ENCODE assay signal across 8 cellular contexts in the genomic region with DNA sequence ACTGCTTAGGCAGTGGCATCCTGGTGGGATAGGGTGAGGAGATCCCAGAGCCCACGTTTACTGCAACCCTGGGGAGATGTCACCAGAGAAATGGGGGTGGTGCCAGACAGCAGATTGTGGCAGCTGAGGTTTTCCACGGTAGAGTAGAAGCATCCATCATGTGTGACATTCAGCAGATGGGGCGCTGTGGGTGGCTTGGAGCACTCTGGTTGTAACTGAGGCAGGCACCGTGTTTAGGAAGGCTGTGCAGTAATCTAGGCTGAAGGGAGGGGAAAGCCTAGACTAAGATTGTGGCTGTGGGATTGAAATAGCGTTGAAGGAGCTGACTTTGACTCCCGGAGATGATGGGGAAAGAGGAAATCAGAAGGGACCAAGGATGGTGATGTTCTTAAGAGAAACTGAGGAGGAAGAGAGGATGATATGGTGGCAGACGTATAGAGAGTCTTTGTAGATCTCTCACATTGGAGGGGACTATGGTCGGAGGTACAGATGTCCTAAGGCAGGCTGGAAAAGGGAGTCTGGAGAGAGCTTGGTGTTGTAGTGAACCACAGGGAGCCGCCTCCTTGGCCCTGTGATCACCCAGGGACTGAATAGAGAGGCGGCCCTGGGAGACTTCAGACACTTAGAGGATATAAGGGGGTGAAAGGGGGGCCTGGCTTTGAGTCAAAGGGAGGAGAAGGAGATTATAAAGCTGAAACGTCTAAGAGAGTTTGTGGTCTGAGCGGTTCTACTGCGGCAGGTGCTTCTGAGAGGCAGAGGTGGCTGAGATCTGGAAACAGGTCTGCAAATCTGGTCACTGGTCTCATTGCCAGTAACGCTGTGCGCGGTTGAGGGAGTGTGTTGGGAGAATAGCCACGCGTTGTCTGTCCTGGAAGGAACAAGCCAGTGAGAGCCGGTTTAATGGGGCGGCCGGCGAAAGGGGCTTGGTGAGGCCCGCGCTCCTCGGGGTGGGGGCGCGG. TPM values are rescaled to one million over a fixed set of nuclear protein-coding genes. Genes with fewer than 3 reads are reported as not detected.
DNase-seq lines count a peak whose midpoint lies in the region; ATAC-seq, FAIRE-seq and TF ChIP-seq lines count a peak whose summit lies in the region.

No MANE protein-coding gene starts in this region.

- no peak for FAIRE-seq in A549 (lab: Jason Lieb, UNC)

- H3K9me3 ChIP-seq in A549, result no peaks in the 10 kb centered on the region
- no peaks in the 10 kb centered on the region for H3K9me3 ChIP-seq in psoas muscle

- H3K27ac ChIP-seq in A549 (peak overlapping the region; percentile 68 to 91), psoas muscle (peak overlapping the region; percentile 85)

- TF ChIP-seq CTCF in A549 (IDR thresholded peaks at IDR 0.05) (no peak), glutamatergic neuron (IDR thresholded peaks at IDR 0.05; ENCODE audit: partially characterized antibody, unreplicated experiment) (no peak), psoas muscle (IDR thresholded peaks at IDR 0.05) (no peak)

- TF ChIP-seq EP300 in A549 (IDR thresholded peaks at IDR 0.05), result no peak

- no peak for TF ChIP-seq POLR2A in A549 (IDR thresholded peaks at IDR 0.05; ENCODE audit: low read length)

- peak overlapping the region; percentile 93 for H3K4me2 ChIP-seq in A549

- H3K4me1 Mint-ChIP-seq in activated T-helper 17 cell treated with anti-CD3 and anti-CD28 coated beads, Interleukin-2, amount 50 U/mL, for 72 hours, result peaks cover 48% of the 10 kb centered on the region
- H3K4me1 Mint-ChIP-seq in glutamatergic neuron (ENCODE audit: low read depth, unreplicated experiment), result peaks cover 2% of the 10 kb centered on the region

- H3K27me3 ChIP-seq in psoas muscle (ENCODE audit: insufficient read depth in 3 of 3, low read length in 2 of 3), result no peaks in the 10 kb centered on the region

- POLR2A ChIA-PET in A549 (lab: Yijun Ruan, JAX), result no interaction called here

- CTCF ChIA-PET in A549 (lab: Yijun Ruan, JAX), result interaction anchor here (1.1 to 10.2 kb wide), 5 partner anchors 29 to 196 kb away, joined by 3 to 108 read pairs (median 4); no protein-coding TSS in a partner anchor

- H3K4me3 ChIP-seq in A549 (peak overlapping the region; percentile 72), psoas muscle (peak overlapping the region; percentile 75)

- H3K36me3 Mint-ChIP-seq in activated T-helper 17 cell treated with anti-CD3 and anti-CD28 coated beads, Interleukin-2, amount 50 U/mL, for 72 hours (ENCODE audit: low read depth), result peaks cover 22% of the 10 kb centered on the region
- no peaks in the 10 kb centered on the region for H3K36me3 Mint-ChIP-seq in glutamatergic neuron (ENCODE audit: unreplicated experiment)

- 54% methylated on average over 18 of the region's 27 CpGs for WGBS in A549 (ENCODE audit: missing lambda C conversion rate)
- 11 to 17% (median 12%) methylated on average over 27 of the region's 27 CpGs for WGBS in psoas muscle, 3 donors

- DNase-seq in A549 (ENCODE audit: low read depth in 1 of 2, low spot score in 1 of 2) (no peak), LHCN-M2 (ENCODE audit: low read depth) (peak; percentile 41), glutamatergic neuron (no peak), psoas muscle (no peak)

- H3K36me3 ChIP-seq in psoas muscle (ENCODE audit: insufficient read depth in 1 of 2, low read depth in 1 of 2), result no peaks in the 10 kb centered on the region

- H3K27ac Mint-ChIP-seq in activated T-helper 17 cell treated with anti-CD3 and anti-CD28 coated beads, Interleukin-2, amount 50 U/mL, for 72 hours, result peak overlapping the region; percentile 37
- no peak overlapping the region for H3K27ac Mint-ChIP-seq in glutamatergic neuron (ENCODE audit: unreplicated experiment)

- no peaks in the 10 kb centered on the region for H3K27me3 Mint-ChIP-seq in activated T-helper 17 cell treated with anti-CD3 and anti-CD28 coated beads, Interleukin-2, amount 50 U/mL, for 72 hours
- peaks cover 30% of the 10 kb centered on the region for H3K27me3 Mint-ChIP-seq in glutamatergic neuron (ENCODE audit: unreplicated experiment)

- H3K9me3 Mint-ChIP-seq in activated T-helper 17 cell treated with anti-CD3 and anti-CD28 coated beads, Interleukin-2, amount 50 U/mL, for 72 hours, result no peaks in the 10 kb centered on the region
- H3K9me3 Mint-ChIP-seq in glutamatergic neuron (ENCODE audit: unreplicated experiment), result peaks cover 1% of the 10 kb centered on the region

- peak overlapping the region; percentile 84 for H3K4me3 Mint-ChIP-seq in activated T-helper 17 cell treated with anti-CD3 and anti-CD28 coated beads, Interleukin-2, amount 50 U/mL, for 72 hours
- peak overlapping the region; percentile 69 for H3K4me3 Mint-ChIP-seq in glutamatergic neuron (ENCODE audit: unreplicated experiment)

- intact Hi-C loops in psoas muscle (cut with DNase I), result no loop called here

- H3K4me1 ChIP-seq in A549, result peaks cover 36% of the 10 kb centered on the region
- H3K4me1 ChIP-seq in psoas muscle, result peaks cover 23% of the 10 kb centered on the region

- ATAC-seq in A549, result peak in 1 of 2 experiments; percentile 6; a peak in 2 of 6 replicates
- ATAC-seq in GM18909 (IDR thresholded peaks at IDR 0.05; ENCODE audit: poor library complexity, unreplicated experiment), result peak; percentile 4
- peak; percentile 20 for ATAC-seq in activated T-helper 17 cell treated with anti-CD3 and anti-CD28 coated beads, Interleukin-2, amount 50 U/mL, for 72 hours (replicated peaks)
- ATAC-seq in psoas muscle, result no peak
- no peak for ATAC-seq in GM18858 (IDR thresholded peaks at IDR 0.05; ENCODE audit: unreplicated experiment)
- no peak for ATAC-seq in HG03196 (IDR thresholded peaks at IDR 0.05; ENCODE audit: unreplicated experiment)

- no peak for TF ChIP-seq RAD21 in A549 (conservative IDR thresholded peaks at IDR 0.05 in 1 of 2, IDR thresholded peaks at IDR 0.05 in 1 of 2)

TF ChIP-seq in A549, 52 proteins besides CTCF, POLR2A, EP300 and RAD21 (continues in another document):
- no peak for TF ChIP-seq MYC (IDR thresholded peaks at IDR 0.05; ENCODE audit: borderline replicate concordance, low read length)
- no peak for TF ChIP-seq NFE2L2 (conservative IDR thresholded peaks at IDR 0.05; ENCODE audit: low read length)
- TF ChIP-seq HES2 (IDR thresholded peaks at IDR 0.05), result no peak
- TF ChIP-seq CHD4 (IDR thresholded peaks at IDR 0.05; ENCODE audit: borderline replicate concordance), result no peak
- TF ChIP-seq ESRRA (IDR thresholded peaks at IDR 0.05; ENCODE audit: borderline replicate concordance, low read length), result no peak
- TF ChIP-seq ATOH8 (CRISPR knock-in tag; IDR thresholded peaks at IDR 0.05; ENCODE audit: low read depth), result no peak
- TF ChIP-seq CEBPB (IDR thresholded peaks at IDR 0.05), result no peak
- no peak for TF ChIP-seq HEYL (CRISPR knock-in tag; IDR thresholded peaks at IDR 0.05)
- TF ChIP-seq, protein P1, sequence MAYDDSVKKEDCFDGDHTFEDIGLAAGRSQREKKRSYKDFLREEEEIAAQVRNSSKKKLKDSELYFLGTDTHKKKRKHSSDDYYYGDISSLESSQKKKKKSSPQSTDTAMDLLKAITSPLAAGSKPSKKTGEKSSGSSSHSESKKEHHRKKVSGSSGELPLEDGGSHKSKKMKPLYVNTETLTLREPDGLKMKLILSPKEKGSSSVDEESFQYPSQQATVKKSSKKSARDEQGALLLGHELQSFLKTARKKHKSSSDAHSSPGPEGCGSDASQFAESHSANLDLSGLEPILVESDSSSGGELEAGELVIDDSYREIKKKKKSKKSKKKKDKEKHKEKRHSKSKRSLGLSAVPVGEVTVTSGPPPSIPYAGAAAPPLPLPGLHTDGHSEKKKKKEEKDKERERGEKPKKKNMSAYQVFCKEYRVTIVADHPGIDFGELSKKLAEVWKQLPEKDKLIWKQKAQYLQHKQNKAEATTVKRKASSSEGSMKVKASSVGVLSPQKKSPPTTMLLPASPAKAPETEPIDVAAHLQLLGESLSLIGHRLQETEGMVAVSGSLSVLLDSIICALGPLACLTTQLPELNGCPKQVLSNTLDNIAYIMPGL (CRISPR knock-in tag; IDR thresholded peaks at IDR 0.05; ENCODE audit: borderline replicate concordance), result no peak
- no peak for TF ChIP-seq BHLHE40 (IDR thresholded peaks at IDR 0.05; ENCODE audit: low read depth, low read length)
- no peak for TF ChIP-seq SMC3 (IDR thresholded peaks at IDR 0.05)

RNA-seq across cellular contexts. Expression of gene MICA, which starts 0.8 kb away (rescaled TPM):
- polyA plus RNA-seq in A549 (2011; rRNA removed) (20.5 and 22.7 TPM in 2 replicates), A549 (2017; fragmentation: RNase III; extraction: RNeasy Plus Mini Kit Qiagen cat#74134 plus additional on column Dnase treatment) (18.6 to 22.8 TPM (median 20.1 TPM) in 3 replicates), psoas muscle (1 to 10 TPM; 4.1 to 5.7 (median 5.0) TPM)
- polyA plus RNA-seq in A549 (2012; cell fraction: cytosol; rRNA removed), result 23.5 and 23.7 TPM in 2 replicates
- 27.0 and 27.4 TPM in 2 replicates for polyA plus RNA-seq in A549 (2012; cell fraction: nucleus; rRNA removed)
- 23.2 and 25.2 TPM in 2 replicates for polyA minus RNA-seq in A549 (2011; rRNA and poly(A)+ RNA removed)
- total RNA-seq in LHCN-M2 (2014; rRNA removed) (23.5 and 27.8 TPM in 2 replicates), glutamatergic neuron (ENCODE audit: unreplicated experiment) (0.42 TPM), psoas muscle (1 to 10 TPM; 2.7 to 5.7 (median 4.2) TPM)
- polyA plus RNA-seq in LHCN-M2 (2012), result 35.8 TPM
- total RNA-seq in activated T-helper 17 cell treated with anti-CD3 and anti-CD28 coated beads, Interleukin-2, amount 50 U/mL, for 72 hours, result 10 to 100 TPM; 11.6 to 16.2 TPM

RNA-seq across cellular contexts. Expression of gene HLA-B, which starts 45.6 kb away (rescaled TPM):
- polyA plus RNA-seq in A549 (2011; rRNA removed), result 9.4 and 9.7 TPM in 2 replicates
- polyA plus RNA-seq in A549 (2012; cell fraction: cytosol; rRNA removed), result 4.1 and 11.8 TPM in 2 replicates
- polyA plus RNA-seq in A549 (2012; cell fraction: nucleus; rRNA removed), result 10.7 and 13.5 TPM in 2 replicates
- polyA plus RNA-seq in A549 (2017; fragmentation: RNase III; extraction: RNeasy Plus Mini Kit Qiagen cat#74134 plus additional on column Dnase treatment), result 9.0 to 10.0 TPM (median 9.9 TPM) in 3 replicates
- polyA minus RNA-seq in A549 (2011; rRNA and poly(A)+ RNA removed), result 6.3 and 11.7 TPM in 2 replicates
- total RNA-seq in LHCN-M2 (2014; rRNA removed), result 47.6 and 58.7 TPM in 2 replicates
- 291 TPM for polyA plus RNA-seq in LHCN-M2 (2012)
- total RNA-seq in activated T-helper 17 cell treated with anti-CD3 and anti-CD28 coated beads, Interleukin-2, amount 50 U/mL, for 72 hours, result 1,000 to 10,000 TPM; 3,089 to 4,180 TPM
- total RNA-seq in glutamatergic neuron (ENCODE audit: unreplicated experiment), result 11.4 TPM
- total RNA-seq in psoas muscle, result 100 to 1,000 TPM; 185 to 402 (median 277) TPM
- 100 to 1,000 TPM; 138 to 237 (median 218) TPM for polyA plus RNA-seq in psoas muscle

Comparison
In these comparisons a context has a peak if more than half of its experiments do, and no peak if none do; other contexts are left out.
1. ATAC-seq: peak in GM18909 (single experiment) and activated T-helper 17 cell treated with anti-CD3 and anti-CD28 coated beads, Interleukin-2, amount 50 U/mL, for 72 hours (single experiment); none in psoas muscle (0 of 4), GM18858 (single experiment) and HG03196 (single experiment).
2. RNA of gene HLA-B, which starts 45.6 kb away (total RNA-seq): 3,089 to 4,180 TPM in activated T-helper 17 cell treated with anti-CD3 and anti-CD28 coated beads, Interleukin-2, amount 50 U/mL, for 72 hours; 185 to 402 TPM in psoas muscle, 47.6 to 58.7 TPM in LHCN-M2 and 11.4 TPM in glutamatergic neuron (single experiment); every median in the first group is over 4 times any median in the second.